ENCODE assay signal across 22 cellular contexts in genomic region chr7:151073990-151074389, GRCh38. TPM values are rescaled to one million over a fixed set of nuclear protein-coding genes. Genes with fewer than 3 reads are reported as not detected.
DNase-seq lines count a peak whose midpoint lies in the region; ATAC-seq, FAIRE-seq and TF ChIP-seq lines count a peak whose summit lies in the region.
"Had no signal": no experiment of that assay in that cellular context is flagged by ENCODE, and none has a peak within 500 bp of the region (broad histone marks: within the 10 kb centered on the region; RNA-seq: fewer than 3 reads in every experiment).

No MANE protein-coding gene starts in this region.

- H2AFZ ChIP-seq in K562 (ENCODE audit: low read depth, low read length) = no peak overlapping the region

- H3K4me2 ChIP-seq in BLaER1 (no peak overlapping the region), K562 (ENCODE audit: insufficient read depth, low read length) (no peak overlapping the region)

- H3K36me3 Mint-ChIP-seq in activated T-cell treated with anti-CD3 and anti-CD28 coated beads, Interleukin-2, amount 50 U/mL, for 24 hours (ENCODE audit: low read depth) = peaks cover 82% of the 10 kb centered on the region
- H3K36me3 Mint-ChIP-seq in activated T-cell treated with anti-CD3 and anti-CD28 coated beads, Interleukin-2, amount 50 U/mL, for 72 hours (ENCODE audit: insufficient read depth in 2 of 2) = peaks cover 0 to 5% of the 10 kb centered on the region in 2 donors
- peaks cover 88% of the 10 kb centered on the region for H3K36me3 Mint-ChIP-seq in stimulated activated effector memory CD8-positive, alpha-beta T cell treated with anti-CD3 and anti-CD28 coated beads, Interleukin-12 subunit alpha, Interleukin-12 subunit beta, amount 100 ng/mL, for 72 hours

- CTCF ChIA-PET in K562 (lab: Yijun Ruan, JAX; ENCODE audit: low intra/inter-chr PET ratio) = no interaction called here

- peaks cover 5% of the 10 kb centered on the region for H3K79me2 ChIP-seq in K562 (ENCODE audit: control insufficient read depth, insufficient read depth, low read length)

- FAIRE-seq in K562 (lab: Jason Lieb, UNC) = no peak
- FAIRE-seq: A204.1, D721Med, G401.6, GM12891, HTR-8/SVneo had no signal

- POLR2A ChIA-PET in K562 (lab: Yijun Ruan, JAX) = interaction anchor here (0.6 to 1.9 kb wide), 3 partner anchors 11 to 42 kb away, joined by 3 to 7 read pairs (median 5); no protein-coding TSS in a partner anchor

- TF ChIP-seq CTCF in K562 (IDR thresholded peaks at IDR 0.05 in 2 of 3, conservative IDR thresholded peaks at IDR 0.05 in 1 of 3; ENCODE audit: insufficient read depth in 2 of 3, low read depth in 1 of 3, low read length in 3 of 3) = no peak

- no TSS peak for BruUV-seq in K562 (replicated peaks; lab: Mats Ljungman, UMichigan)

- ATAC-seq in activated T-cell treated with anti-CD3 and anti-CD28 coated beads, Interleukin-2, amount 50 U/mL, for 72 hours (replicated peaks in 1 of 2) = no peak
- no peak for ATAC-seq in K562
- peak; percentile 43 for ATAC-seq in stimulated activated effector memory CD8-positive, alpha-beta T cell treated with anti-CD3 and anti-CD28 coated beads, Interleukin-12 subunit alpha, Interleukin-12 subunit beta, amount 100 ng/mL, for 72 hours
- ATAC-seq in HG03108 (IDR thresholded peaks at IDR 0.05; ENCODE audit: unreplicated experiment) = no peak
- ATAC-seq: CD8-positive, alpha-beta T cell had no signal

- H3K27me3 Mint-ChIP-seq in activated T-cell treated with anti-CD3 and anti-CD28 coated beads, Interleukin-2, amount 50 U/mL, for 24 hours = no peaks in the 10 kb centered on the region
- no peaks in the 10 kb centered on the region for H3K27me3 Mint-ChIP-seq in activated T-cell treated with anti-CD3 and anti-CD28 coated beads, Interleukin-2, amount 50 U/mL, for 72 hours (ENCODE audit: low read depth)

- H3K4me1 Mint-ChIP-seq in activated T-cell treated with anti-CD3 and anti-CD28 coated beads, Interleukin-2, amount 50 U/mL, for 24 hours (ENCODE audit: low read depth) = peaks cover 10% of the 10 kb centered on the region
- peaks cover 5% of the 10 kb centered on the region for H3K4me1 Mint-ChIP-seq in activated T-cell treated with anti-CD3 and anti-CD28 coated beads, Interleukin-2, amount 50 U/mL, for 72 hours (ENCODE audit: low read depth)
- peaks cover 39% of the 10 kb centered on the region for H3K4me1 Mint-ChIP-seq in stimulated activated effector memory CD8-positive, alpha-beta T cell treated with anti-CD3 and anti-CD28 coated beads, Interleukin-12 subunit alpha, Interleukin-12 subunit beta, amount 100 ng/mL, for 72 hours

- H3K27ac ChIP-seq in BLaER1 (no peak overlapping the region), K562 (ENCODE audit: extremely low read depth, low read depth, low read length) (no peak overlapping the region), SJCRH30 (no peak overlapping the region)

- H4K20me1 ChIP-seq in BLaER1 (peaks cover 53% of the 10 kb centered on the region), K562 (replicated peaks; ENCODE audit: control insufficient read depth, insufficient read depth, low read length) (no peaks in the 10 kb centered on the region; the same call in 1 of the 2 replicates)

- TF ChIP-seq EP300 in K562 (IDR thresholded peaks at IDR 0.05; ENCODE audit: low read length) = no peak

- peaks cover 89% of the 10 kb centered on the region for H3K36me3 ChIP-seq in BLaER1
- H3K36me3 ChIP-seq in K562 (ENCODE audit: control insufficient read depth, insufficient read depth, low read length) = peaks cover 96% of the 10 kb centered on the region
- peaks cover 61% of the 10 kb centered on the region for H3K36me3 ChIP-seq in SJCRH30

- DNase-seq in activated T-cell treated with anti-CD3 and anti-CD28 coated beads, Interleukin-2, amount 50 U/mL, for 24 hours = no peak
- no peak for DNase-seq in activated T-cell treated with anti-CD3 and anti-CD28 coated beads, Interleukin-2, amount 50 U/mL, for 72 hours
- DNase-seq in K562 (ENCODE audit: extremely low read depth in 1 of 4, low spot score in 3 of 4) = no peak
- no peak for DNase-seq in stimulated activated effector memory CD8-positive, alpha-beta T cell treated with anti-CD3 and anti-CD28 coated beads, Interleukin-12 subunit alpha, Interleukin-12 subunit beta, amount 100 ng/mL, for 72 hours (ENCODE audit: low spot score in 2 of 2)
- no peak for DNase-seq in SJCRH30
- no peak for DNase-seq in SW 1271 (lab: John Stamatoyannopoulos, UW)
- DNase-seq: BE2C; CD8-positive, alpha-beta T cell; COR-L47; DMS153; DMS79 treated with DMSO at 0.1 percent for 48 hours; EL; GOT3; H9 had no signal

- WGBS in K562 (ENCODE audit: insufficient coverage, low coverage, missing lambda C conversion rate) = 84% methylated on average over 17 of the region's 17 CpGs

- no peak for TF ChIP-seq POLR2A in K562 (conservative IDR thresholded peaks at IDR 0.05)

- peak overlapping the region; percentile 47 for H3K27ac Mint-ChIP-seq in activated T-cell treated with anti-CD3 and anti-CD28 coated beads, Interleukin-2, amount 50 U/mL, for 24 hours
- H3K27ac Mint-ChIP-seq in activated T-cell treated with anti-CD3 and anti-CD28 coated beads, Interleukin-2, amount 50 U/mL, for 72 hours = no peak overlapping the region
- peak overlapping the region; percentile 81 for H3K27ac Mint-ChIP-seq in stimulated activated effector memory CD8-positive, alpha-beta T cell treated with anti-CD3 and anti-CD28 coated beads, Interleukin-12 subunit alpha, Interleukin-12 subunit beta, amount 100 ng/mL, for 72 hours
- H3K27ac Mint-ChIP-seq: CD8-positive, alpha-beta T cell; H9 had no signal

- H3K27me3 ChIP-seq in BLaER1 = no peaks in the 10 kb centered on the region
- H3K27me3 ChIP-seq in K562 (ENCODE audit: control insufficient read depth in 2 of 2, insufficient read depth in 2 of 2, low read length in 2 of 2) = no peaks in the 10 kb centered on the region
- no peaks in the 10 kb centered on the region for H3K27me3 ChIP-seq in SJCRH30
- H3K27me3 ChIP-seq: BE2C had no signal

- no peak overlapping the region for H3K4me3 ChIP-seq in BLaER1
- H3K4me3 ChIP-seq in K562 = no peak overlapping the region
- no peak overlapping the region for H3K4me3 ChIP-seq in SJCRH30

- H3K9me3 ChIP-seq in BLaER1 (no peaks in the 10 kb centered on the region), K562 (replicated peaks; ENCODE audit: control insufficient read depth, insufficient read depth, low read depth, low read length) (no peaks in the 10 kb centered on the region), SJCRH30 (replicated peaks) (no peaks in the 10 kb centered on the region)
- H3K9me3 ChIP-seq: BE2C had no signal

- no peaks in the 10 kb centered on the region for H3K9me3 Mint-ChIP-seq in activated T-cell treated with anti-CD3 and anti-CD28 coated beads, Interleukin-2, amount 50 U/mL, for 24 hours
- H3K9me3 Mint-ChIP-seq in activated T-cell treated with anti-CD3 and anti-CD28 coated beads, Interleukin-2, amount 50 U/mL, for 72 hours = no peaks in the 10 kb centered on the region
- no peaks in the 10 kb centered on the region for H3K9me3 Mint-ChIP-seq in stimulated activated effector memory CD8-positive, alpha-beta T cell treated with anti-CD3 and anti-CD28 coated beads, Interleukin-12 subunit alpha, Interleukin-12 subunit beta, amount 100 ng/mL, for 72 hours
- H3K9me3 Mint-ChIP-seq: CD8-positive, alpha-beta T cell; H9 had no signal

- no peaks in the 10 kb centered on the region for H3K9me1 ChIP-seq in K562 (ENCODE audit: control insufficient read depth, insufficient read depth, low read length)

- TF ChIP-seq RAD21 in K562 (CRISPR knock-in tag; conservative IDR thresholded peaks at IDR 0.05 in 1 of 2, IDR thresholded peaks at IDR 0.05 in 1 of 2) = no peak

- H3K4me1 ChIP-seq in BLaER1 = peaks cover 21% of the 10 kb centered on the region
- peaks cover 14 to 67% of the 10 kb centered on the region in 2 experiments; a peak in 4 of 5 replicates for H3K4me1 ChIP-seq in K562 (replicated peaks in 1 of 2; ENCODE audit: control insufficient read depth in 2 of 2, insufficient read depth in 2 of 2, low read length in 2 of 2)
- peaks cover under 1% of the 10 kb centered on the region; the same call in 1 of the 2 replicates for H3K4me1 ChIP-seq in SJCRH30

- H3K9ac ChIP-seq in BLaER1 = 0 out of 2 replicates have a peak overlapping the region, but pooled peaks have one; percentile 6
- H3K9ac ChIP-seq in K562 (ENCODE audit: insufficient read depth in 1 of 2, low read depth in 2 of 2, low read length in 2 of 2) = peak overlapping the region in 1 of 2 experiments; percentile 1; a peak in 1 of 4 replicates

- in situ Hi-C loops in K562 (cut with MboI) = no loop called here

- intact Hi-C loops in K562 (cut with micrococcal nuclease) = no loop called here

- H3K4me3 Mint-ChIP-seq in activated T-cell treated with anti-CD3 and anti-CD28 coated beads, Interleukin-2, amount 50 U/mL, for 24 hours = no peak overlapping the region
- no peak overlapping the region for H3K4me3 Mint-ChIP-seq in activated T-cell treated with anti-CD3 and anti-CD28 coated beads, Interleukin-2, amount 50 U/mL, for 72 hours
- peak overlapping the region; percentile 49 for H3K4me3 Mint-ChIP-seq in stimulated activated effector memory CD8-positive, alpha-beta T cell treated with anti-CD3 and anti-CD28 coated beads, Interleukin-12 subunit alpha, Interleukin-12 subunit beta, amount 100 ng/mL, for 72 hours
- H3K4me3 Mint-ChIP-seq: CD14-positive monocyte; CD8-positive, alpha-beta T cell; H9 had no signal

RNA-seq across cellular contexts. Expression of gene FASTK, which starts 6.6 kb away (rescaled TPM):
- total RNA-seq in activated T-cell treated with anti-CD3 and anti-CD28 coated beads, Interleukin-2, amount 50 U/mL, for 72 hours = 10 to 100 TPM; 55.4 to 59.8 TPM
- 153 and 539 TPM in 2 replicates for total RNA-seq in K562 (2011; cell fraction: chromatin; rRNA removed; ENCODE audit: low replicate concordance)
- 501 and 515 TPM in 2 replicates for total RNA-seq in K562 (2011; cell fraction: nucleolus; rRNA removed)
- total RNA-seq in K562 (2011; cell fraction: nucleoplasm; rRNA removed) = 225 and 261 TPM in 2 replicates
- total RNA-seq in K562 (2014; rRNA removed) = 114 and 139 TPM in 2 replicates
- total RNA-seq in K562 (2014; rRNA removed; fragmentation: Illumina TruSeq; extraction: Trizol) = 8.3 and 12.6 TPM in 2 replicates
- total RNA-seq in K562 (2015; rRNA removed; fragmentation: Illumina TruSeq; extraction: Trizol) = 50.3 and 55.4 TPM in 2 replicates
- 106 and 112 TPM in 2 replicates for total RNA-seq in K562 (2021)
- 48.2 and 69.4 TPM in 2 replicates for polyA plus RNA-seq in K562 (2011; rRNA removed)
- polyA plus RNA-seq in K562 (2011; cell fraction: cytosol; rRNA removed) = 50.7 and 105 TPM in 2 replicates
- 711 and 1,075 TPM in 2 replicates for polyA plus RNA-seq in K562 (2011; cell fraction: nucleus; rRNA removed)
- polyA plus RNA-seq in K562 (2012) = 70.9 and 124 TPM in 2 replicates
- polyA plus RNA-seq in K562 (2014; fragmentation: Illumina TruSeq; extraction: Trizol) = 38.2 and 53.4 TPM in 2 replicates
- polyA plus RNA-seq in K562 (2014; fragmentation: Nextera tagmentation; extraction: Ambion mirVana) = 1 to 10 TPM in 1 of 2 experiments, under 1 TPM in 1; 0.51 to 2.7 TPM
- polyA plus RNA-seq in K562 (2014; rRNA removed) = 150 and 181 TPM in 2 replicates
- 18.8 and 24.7 TPM in 2 replicates for polyA minus RNA-seq in K562 (2011; rRNA and poly(A)+ RNA removed)
- 22.8 and 23.4 TPM in 2 replicates for polyA minus RNA-seq in K562 (2011; cell fraction: cytosol; rRNA and poly(A)+ RNA removed)
- polyA minus RNA-seq in K562 (2011; cell fraction: nucleus; rRNA and poly(A)+ RNA removed) = 187 and 189 TPM in 2 replicates
- 62.2 and 92.8 TPM in 2 replicates for total RNA-seq in SJCRH30 (2014; rRNA removed; shearing (Covaris generic))

RNA-seq across cellular contexts. Expression of gene TMUB1, which starts 9.3 kb away (rescaled TPM):
- total RNA-seq in activated T-cell treated with anti-CD3 and anti-CD28 coated beads, Interleukin-2, amount 50 U/mL, for 72 hours = 10 to 100 TPM; 67.3 to 68.5 TPM
- 28.8 and 70.7 TPM in 2 replicates for total RNA-seq in K562 (2011; cell fraction: chromatin; rRNA removed; ENCODE audit: low replicate concordance)
- total RNA-seq in K562 (2011; cell fraction: nucleolus; rRNA removed) = 113 and 126 TPM in 2 replicates
- 72.2 and 72.4 TPM in 2 replicates for total RNA-seq in K562 (2011; cell fraction: nucleoplasm; rRNA removed)
- total RNA-seq in K562 (2014; rRNA removed) (189 and 255 TPM in 2 replicates), K562 (2014; rRNA removed; fragmentation: Illumina TruSeq; extraction: Trizol) (19.4 and 21.4 TPM in 2 replicates), K562 (2015; rRNA removed; fragmentation: Illumina TruSeq; extraction: Trizol) (86.3 and 97.0 TPM in 2 replicates), K562 (2021) (233 and 241 TPM in 2 replicates)
- polyA plus RNA-seq in K562 (2011; rRNA removed) (38.4 and 59.7 TPM in 2 replicates), K562 (2014; fragmentation: Illumina TruSeq; extraction: Trizol) (74.1 and 210 TPM in 2 replicates), K562 (2014; fragmentation: Nextera tagmentation; extraction: Ambion mirVana) (under 1 TPM; 0.14 to 0.34 TPM), K562 (2014; rRNA removed) (195 and 207 TPM in 2 replicates)
- 86.5 and 297 TPM in 2 replicates for polyA plus RNA-seq in K562 (2011; cell fraction: cytosol; rRNA removed)
- polyA plus RNA-seq in K562 (2011; cell fraction: nucleus; rRNA removed) = 123 and 249 TPM in 2 replicates
- 165 and 183 TPM in 2 replicates for polyA plus RNA-seq in K562 (2012)
- polyA minus RNA-seq in K562 (2011; rRNA and poly(A)+ RNA removed) = 8.2 and 12.5 TPM in 2 replicates
- polyA minus RNA-seq in K562 (2011; cell fraction: cytosol; rRNA and poly(A)+ RNA removed) = 52.4 and 69.4 TPM in 2 replicates
- polyA minus RNA-seq in K562 (2011; cell fraction: nucleus; rRNA and poly(A)+ RNA removed) = 18.0 and 20.3 TPM in 2 replicates
- 43.5 and 44.2 TPM in 2 replicates for total RNA-seq in SJCRH30 (2014; rRNA removed; shearing (Covaris generic))

RNA-seq across cellular contexts. Expression of gene AGAP3, which starts 12.3 kb away (rescaled TPM):
- total RNA-seq in activated T-cell treated with anti-CD3 and anti-CD28 coated beads, Interleukin-2, amount 50 U/mL, for 72 hours = 10 to 100 TPM; 26.9 to 28.4 TPM
- 309 and 657 TPM in 2 replicates for total RNA-seq in K562 (2011; cell fraction: chromatin; rRNA removed; ENCODE audit: low replicate concordance)
- total RNA-seq in K562 (2011; cell fraction: nucleolus; rRNA removed) = 263 and 322 TPM in 2 replicates
- 258 and 293 TPM in 2 replicates for total RNA-seq in K562 (2011; cell fraction: nucleoplasm; rRNA removed)
- total RNA-seq in K562 (2014; rRNA removed) = 62.2 and 94.2 TPM in 2 replicates
- 34.6 and 44.0 TPM in 2 replicates for total RNA-seq in K562 (2014; rRNA removed; fragmentation: Illumina TruSeq; extraction: Trizol)
- 59.8 and 60.0 TPM in 2 replicates for total RNA-seq in K562 (2015; rRNA removed; fragmentation: Illumina TruSeq; extraction: Trizol)
- 178 and 208 TPM in 2 replicates for total RNA-seq in K562 (2021)
- polyA plus RNA-seq in K562 (2011; rRNA removed) = 61.4 and 65.4 TPM in 2 replicates
- 86.8 and 233 TPM in 2 replicates for polyA plus RNA-seq in K562 (2011; cell fraction: cytosol; rRNA removed)
- 273 and 510 TPM in 2 replicates for polyA plus RNA-seq in K562 (2011; cell fraction: nucleus; rRNA removed)
- polyA plus RNA-seq in K562 (2012) = 83.7 and 110 TPM in 2 replicates
- 66.7 and 96.7 TPM in 2 replicates for polyA plus RNA-seq in K562 (2014; fragmentation: Illumina TruSeq; extraction: Trizol)
- polyA plus RNA-seq in K562 (2014; fragmentation: Nextera tagmentation; extraction: Ambion mirVana) = 1 to 10 TPM; 3.4 to 4.4 TPM
- 118 and 127 TPM in 2 replicates for polyA plus RNA-seq in K562 (2014; rRNA removed)
- polyA minus RNA-seq in K562 (2011; rRNA and poly(A)+ RNA removed) = 34.5 and 46.4 TPM in 2 replicates
- polyA minus RNA-seq in K562 (2011; cell fraction: cytosol; rRNA and poly(A)+ RNA removed) = 64.1 and 65.6 TPM in 2 replicates
- polyA minus RNA-seq in K562 (2011; cell fraction: nucleus; rRNA and poly(A)+ RNA removed) = 79.9 and 118 TPM in 2 replicates
- 59.7 and 62.9 TPM in 2 replicates for total RNA-seq in SJCRH30 (2014; rRNA removed; shearing (Covaris generic))

RNA-seq across cellular contexts. Expression of gene SLC4A2, which starts 14.6 kb away (rescaled TPM):
- total RNA-seq in activated T-cell treated with anti-CD3 and anti-CD28 coated beads, Interleukin-2, amount 50 U/mL, for 72 hours = 10 to 100 TPM; 73.7 to 75.6 TPM
- total RNA-seq in K562 (2011; cell fraction: chromatin; rRNA removed; ENCODE audit: low replicate concordance) = 230 and 845 TPM in 2 replicates
- total RNA-seq in K562 (2011; cell fraction: nucleolus; rRNA removed) = 746 and 756 TPM in 2 replicates
- 367 and 388 TPM in 2 replicates for total RNA-seq in K562 (2011; cell fraction: nucleoplasm; rRNA removed)
- total RNA-seq in K562 (2014; rRNA removed) = 360 and 417 TPM in 2 replicates
- 32.6 and 55.0 TPM in 2 replicates for total RNA-seq in K562 (2014; rRNA removed; fragmentation: Illumina TruSeq; extraction: Trizol)
- total RNA-seq in K562 (2015; rRNA removed; fragmentation: Illumina TruSeq; extraction: Trizol) = 130 and 132 TPM in 2 replicates
- 363 and 375 TPM in 2 replicates for total RNA-seq in K562 (2021)
- 69.2 and 85.2 TPM in 2 replicates for polyA plus RNA-seq in K562 (2011; rRNA removed)
- 68.0 and 147 TPM in 2 replicates for polyA plus RNA-seq in K562 (2011; cell fraction: cytosol; rRNA removed)
- polyA plus RNA-seq in K562 (2011; cell fraction: nucleus; rRNA removed) = 438 and 829 TPM in 2 replicates
- 243 and 347 TPM in 2 replicates for polyA plus RNA-seq in K562 (2012)
- 166 and 212 TPM in 2 replicates for polyA plus RNA-seq in K562 (2014; fragmentation: Illumina TruSeq; extraction: Trizol)
- polyA plus RNA-seq in K562 (2014; fragmentation: Nextera tagmentation; extraction: Ambion mirVana) = 10 to 100 TPM; 11.4 to 28.8 TPM
- polyA plus RNA-seq in K562 (2014; rRNA removed) = 306 and 316 TPM in 2 replicates
- polyA minus RNA-seq in K562 (2011; rRNA and poly(A)+ RNA removed) = 29.9 and 60.1 TPM in 2 replicates
- polyA minus RNA-seq in K562 (2011; cell fraction: cytosol; rRNA and poly(A)+ RNA removed) = 79.9 and 106 TPM in 2 replicates
- polyA minus RNA-seq in K562 (2011; cell fraction: nucleus; rRNA and poly(A)+ RNA removed) = 138 and 143 TPM in 2 replicates
- 129 and 132 TPM in 2 replicates for total RNA-seq in SJCRH30 (2014; rRNA removed; shearing (Covaris generic))

RNA-seq across cellular contexts. Expression of gene CDK5, which starts 16.3 kb away (rescaled TPM):
- 10 to 100 TPM in 1 of 2 donors, 1 to 10 TPM in 1; 9.4 to 11.6 TPM for total RNA-seq in activated T-cell treated with anti-CD3 and anti-CD28 coated beads, Interleukin-2, amount 50 U/mL, for 72 hours
- total RNA-seq in K562 (2011; cell fraction: chromatin; rRNA removed; ENCODE audit: low replicate concordance) = 19.7 and 25.7 TPM in 2 replicates
- 30.0 and 32.9 TPM in 2 replicates for total RNA-seq in K562 (2011; cell fraction: nucleolus; rRNA removed)
- 23.7 and 24.5 TPM in 2 replicates for total RNA-seq in K562 (2011; cell fraction: nucleoplasm; rRNA removed)
- total RNA-seq in K562 (2014; rRNA removed) (38.0 and 53.5 TPM in 2 replicates), K562 (2014; rRNA removed; fragmentation: Illumina TruSeq; extraction: Trizol) (11.8 and 20.3 TPM in 2 replicates), K562 (2015; rRNA removed; fragmentation: Illumina TruSeq; extraction: Trizol) (32.2 and 35.8 TPM in 2 replicates), K562 (2021) (25.0 and 25.3 TPM in 2 replicates)
- polyA plus RNA-seq in K562 (2011; rRNA removed) (27.5 and 28.6 TPM in 2 replicates), K562 (2014; fragmentation: Illumina TruSeq; extraction: Trizol) (29.0 and 34.3 TPM in 2 replicates), K562 (2014; fragmentation: Nextera tagmentation; extraction: Ambion mirVana) (10 to 100 TPM in 1 of 2 experiments, 1 to 10 TPM in 1; 3.2 to 18.1 TPM), K562 (2014; rRNA removed) (25.6 and 28.4 TPM in 2 replicates)
- polyA plus RNA-seq in K562 (2011; cell fraction: cytosol; rRNA removed) = 47.3 and 82.3 TPM in 2 replicates
- polyA plus RNA-seq in K562 (2011; cell fraction: nucleus; rRNA removed) = 35.2 and 43.5 TPM in 2 replicates
- polyA plus RNA-seq in K562 (2012) = 36.0 and 38.1 TPM in 2 replicates
- 25.6 and 37.1 TPM in 2 replicates for polyA minus RNA-seq in K562 (2011; rRNA and poly(A)+ RNA removed)
- polyA minus RNA-seq in K562 (2011; cell fraction: cytosol; rRNA and poly(A)+ RNA removed) = 13.6 and 28.1 TPM in 2 replicates
- 15.5 and 21.0 TPM in 2 replicates for polyA minus RNA-seq in K562 (2011; cell fraction: nucleus; rRNA and poly(A)+ RNA removed)
- total RNA-seq in SJCRH30 (2014; rRNA removed; shearing (Covaris generic)) = 34.3 and 39.2 TPM in 2 replicates
